ENCODE assay signal across 20 cellular contexts in genomic region chr6:152293404-152293803, GRCh38.
DNase-seq lines count a peak whose midpoint lies in the region; ATAC-seq, FAIRE-seq and TF ChIP-seq lines count a peak whose summit lies in the region.
"Had no signal": no experiment of that assay in that cellular context is flagged by ENCODE, and none has a peak within 500 bp of the region (broad histone marks: within the 10 kb centered on the region; RNA-seq: fewer than 3 reads in every experiment).

No MANE protein-coding gene starts in this region.

- 68 to 84% (median 73%) methylated on average over 3 of the region's 3 CpGs for WGBS in small intestine, 3 donors

- no peaks in the 10 kb centered on the region for H3K9me3 ChIP-seq in small intestine (ENCODE audit: control insufficient read depth, low read depth)
- H3K9me3 ChIP-seq: esophagus muscularis mucosa, SJSA1 had no signal

- DNase-seq in NCI-H1417 (lab: John Stamatoyannopoulos, UW) (peak in 2 of 3 experiments; percentile 9 to 38), NCI-H1417 treated with DMSO at 0.1 percent for 48 hours (lab: John Stamatoyannopoulos, UW) (no peak), NCI-H345 treated with DMSO at 0.1 percent for 48 hours (lab: John Stamatoyannopoulos, UW; ENCODE audit: unreplicated experiment) (peak; percentile 26), small intestine (peak; percentile 15), GF-D8 (lab: John Stamatoyannopoulos, UW) (no peak), nephron progenitor cell (no peak), Ammon's horn (ENCODE audit: low spot score) (no peak)
- DNase-seq in central memory CD8-positive, alpha-beta T cell (ENCODE audit: low spot score in 2 of 2): no peak
- DNase-seq: activated CD8-positive, alpha-beta T cell treated with anti-CD3 and anti-CD28 coated beads for 36 hours; CD4-positive, alpha-beta memory T cell; GM23248; retina; stimulated activated CD8-positive, alpha-beta memory T cell treated with anti-CD3 and anti-CD28 coated beads, Interleukin-4, amount 100 ng/mL, for 48 hours had no signal

- H3K27ac Mint-ChIP-seq in central memory CD8-positive, alpha-beta T cell (ENCODE audit: low read depth): peak overlapping the region; percentile 11
- H3K27ac Mint-ChIP-seq in nephron progenitor cell: no peak overlapping the region
- H3K27ac Mint-ChIP-seq: activated CD8-positive, alpha-beta T cell treated with anti-CD3 and anti-CD28 coated beads for 36 hours; activated T-helper 1 cell treated with anti-CD3 and anti-CD28 coated beads, Interleukin-12 subunit alpha, Interleukin-12 subunit beta, Interleukin-2, Interleukin-4 antibody, amounts not matched to agents 30 ng/mL and 10 ng/mL and 1 ng/mL, durations not matched to agents 14 hours and 24 hours and 36 hours; type B pancreatic cell had no signal

- TF ChIP-seq CTCF in nephron progenitor cell (IDR thresholded peaks at IDR 0.05): no peak

- no peaks in the 10 kb centered on the region for H3K27me3 ChIP-seq in small intestine (ENCODE audit: control insufficient read depth in 2 of 2, insufficient read depth in 2 of 2, low read length in 2 of 2)
- H3K27me3 ChIP-seq: esophagus muscularis mucosa, SJSA1 had no signal

- H3K4me1 ChIP-seq in small intestine (ENCODE audit: control insufficient read depth in 2 of 2, insufficient read depth in 1 of 2, low read depth in 1 of 2, low read length in 1 of 2): no peaks in the 10 kb centered on the region
- H3K4me1 ChIP-seq: SJSA1 had no signal

- FAIRE-seq in small intestine (lab: Jason Lieb, UNC): no peak
- FAIRE-seq: A204.1 had no signal

- H3K36me3 ChIP-seq in small intestine (ENCODE audit: control insufficient read depth in 2 of 2, insufficient read depth in 2 of 2, low read length in 2 of 2): no peaks in the 10 kb centered on the region

- peaks cover 32% of the 10 kb centered on the region for H3K4me1 Mint-ChIP-seq in central memory CD8-positive, alpha-beta T cell
- peaks cover 23% of the 10 kb centered on the region for H3K4me1 Mint-ChIP-seq in nephron progenitor cell

- H3K36me3 Mint-ChIP-seq in central memory CD8-positive, alpha-beta T cell (ENCODE audit: insufficient read depth): peaks cover 50% of the 10 kb centered on the region
- H3K36me3 Mint-ChIP-seq in nephron progenitor cell (ENCODE audit: low read depth): peaks cover 16% of the 10 kb centered on the region
- H3K36me3 Mint-ChIP-seq: type B pancreatic cell had no signal

- H3K27me3 Mint-ChIP-seq in central memory CD8-positive, alpha-beta T cell: no peaks in the 10 kb centered on the region
- no peaks in the 10 kb centered on the region for H3K27me3 Mint-ChIP-seq in nephron progenitor cell (ENCODE audit: low read depth, poor library complexity)
- H3K27me3 Mint-ChIP-seq: activated CD8-positive, alpha-beta T cell treated with anti-CD3 and anti-CD28 coated beads for 36 hours; CD4-positive, alpha-beta memory T cell; natural killer cell treated with Interleukin-12 subunit alpha and Interleukin-12 subunit beta and Interleukin-15 and Interleukin-18, amount 100 ng/mL, for 72 hours; type B pancreatic cell had no signal

- H3K4me3 ChIP-seq in small intestine (ENCODE audit: low read depth in 1 of 2, low read length in 2 of 2): no peak overlapping the region
- H3K4me3 ChIP-seq: coronary artery, esophagus muscularis mucosa, GM23248, SJSA1 had no signal

- no peak for ATAC-seq in central memory CD8-positive, alpha-beta T cell (replicated peaks; ENCODE audit: extremely low read depth, poor library complexity, severe bottlenecking)
- ATAC-seq: activated CD8-positive, alpha-beta T cell treated with anti-CD3 and anti-CD28 coated beads for 36 hours; natural killer cell treated with Interleukin-12 subunit alpha and Interleukin-12 subunit beta and Interleukin-15 and Interleukin-18, amount 100 ng/mL, for 72 hours had no signal

- H3K4me3 Mint-ChIP-seq in central memory CD8-positive, alpha-beta T cell: no peak overlapping the region
- H3K4me3 Mint-ChIP-seq in nephron progenitor cell: no peak overlapping the region
- H3K4me3 Mint-ChIP-seq: activated CD8-positive, alpha-beta T cell treated with anti-CD3 and anti-CD28 coated beads for 36 hours; activated T-helper 1 cell treated with anti-CD3 and anti-CD28 coated beads, Interleukin-12 subunit alpha, Interleukin-12 subunit beta, Interleukin-2, Interleukin-4 antibody, amounts not matched to agents 30 ng/mL and 10 ng/mL and 1 ng/mL, durations not matched to agents 14 hours and 24 hours and 36 hours; CD4-positive, alpha-beta memory T cell; natural killer cell treated with Interleukin-12 subunit alpha and Interleukin-12 subunit beta and Interleukin-15 and Interleukin-18, amount 100 ng/mL, for 72 hours; type B pancreatic cell had no signal

- H3K27ac ChIP-seq in small intestine (ENCODE audit: low read depth in 1 of 2, low read length in 1 of 2): no peak overlapping the region
- H3K27ac ChIP-seq: coronary artery, esophagus muscularis mucosa, GM23248, SJSA1 had no signal

- no peaks in the 10 kb centered on the region for H3K9me3 Mint-ChIP-seq in central memory CD8-positive, alpha-beta T cell
- no peaks in the 10 kb centered on the region for H3K9me3 Mint-ChIP-seq in nephron progenitor cell
- H3K9me3 Mint-ChIP-seq: activated CD8-positive, alpha-beta T cell treated with anti-CD3 and anti-CD28 coated beads for 36 hours; activated T-helper 1 cell treated with anti-CD3 and anti-CD28 coated beads, Interleukin-12 subunit alpha, Interleukin-12 subunit beta, Interleukin-2, Interleukin-4 antibody, amounts not matched to agents 30 ng/mL and 10 ng/mL and 1 ng/mL, durations not matched to agents 14 hours and 24 hours and 36 hours; CD4-positive, alpha-beta memory T cell; natural killer cell treated with Interleukin-12 subunit alpha and Interleukin-12 subunit beta and Interleukin-15 and Interleukin-18, amount 100 ng/mL, for 72 hours; type B pancreatic cell had no signal

Comparison
In these comparisons a context has a peak if more than half of its experiments do, and no peak if none do; other contexts are left out.
1. DNase-seq: peak in NCI-H1417 (2 of 3), NCI-H345 treated with DMSO at 0.1 percent for 48 hours (single experiment) and small intestine (single experiment); none in NCI-H1417 treated with DMSO at 0.1 percent for 48 hours (single experiment), central memory CD8-positive, alpha-beta T cell (0 of 2), GF-D8 (single experiment), nephron progenitor cell (single experiment) and Ammon's horn (single experiment).